ENCODE assay signal across 8 cellular contexts in the genomic region with DNA sequence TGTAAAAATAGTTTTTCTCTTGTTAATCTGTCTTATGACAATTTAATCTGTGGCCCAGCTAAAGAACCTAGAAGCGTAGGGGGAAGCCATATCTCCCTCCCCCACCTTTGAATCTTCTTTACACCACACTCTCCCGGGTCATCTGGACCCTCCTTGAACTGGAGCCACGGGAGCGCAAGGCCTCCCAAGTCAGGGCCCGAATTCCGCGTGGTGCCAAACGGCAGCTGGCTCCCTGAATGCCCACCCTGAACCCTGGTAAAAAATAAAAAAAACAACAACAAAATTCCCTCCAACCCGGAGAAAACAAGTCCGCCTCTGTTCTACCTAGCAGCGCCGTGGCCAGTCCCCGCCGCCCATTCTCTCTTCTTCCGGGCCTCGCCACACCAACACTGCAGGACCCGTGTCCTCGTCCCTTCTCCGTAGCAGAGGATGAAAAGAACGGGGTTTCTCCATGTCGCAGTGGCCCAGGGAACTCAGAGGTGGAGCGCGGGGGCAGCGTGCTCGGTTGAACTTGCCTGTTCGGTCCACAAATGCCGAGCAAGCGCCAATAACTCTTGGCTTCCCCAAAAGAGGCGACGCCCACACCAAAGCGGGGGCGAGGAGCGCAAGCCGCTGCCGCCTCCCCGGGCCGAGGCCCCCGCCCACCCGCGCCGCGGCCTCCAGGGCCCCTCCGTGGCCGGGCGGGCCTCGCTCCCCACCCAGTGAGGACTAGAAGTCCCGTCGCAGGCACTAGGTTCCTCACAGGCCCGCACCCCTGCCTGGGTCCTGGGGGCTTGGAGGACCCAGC. TPM values are rescaled to one million over a fixed set of nuclear protein-coding genes. Genes with fewer than 3 reads are reported as not detected.
DNase-seq lines count a peak whose midpoint lies in the region; ATAC-seq and TF ChIP-seq lines count a peak whose summit lies in the region.

No MANE protein-coding gene starts in this region.

- H3K9me3 ChIP-seq in ascending aorta (no peaks in the 10 kb centered on the region), hepatocyte (ENCODE audit: low read depth) (no peaks in the 10 kb centered on the region)

- peak overlapping the region; percentile 96 for H2AFZ ChIP-seq in hepatocyte

- 2% methylated on average over 42 of the region's 49 CpGs for WGBS in hepatocyte (ENCODE audit: low lambda C conversion rate, missing lambda C conversion rate)

- intact Hi-C loops in ascending aorta (cut with DNase I): loop anchor here (1.0 to 5.0 kb wide), 5 partner anchors 95 to 445 kb away; partner anchors contain the start of genes AVL9, BBS9 and NT5C3A
- intact Hi-C loops in sciatic nerve (cut with DNase I): no loop called here

- peak; percentile 68 for ATAC-seq in GM21825 (IDR thresholded peaks at IDR 0.05; ENCODE audit: unreplicated experiment)
- peak; percentile 83 for ATAC-seq in sciatic nerve

- H3K9me2 ChIP-seq in hepatocyte (replicated peaks; ENCODE audit: insufficient read depth): no peaks in the 10 kb centered on the region

- H3K79me2 ChIP-seq in hepatocyte: peaks cover 45% of the 10 kb centered on the region

- H4K20me1 ChIP-seq in hepatocyte (ENCODE audit: insufficient read depth, poor library complexity, severe bottlenecking): peaks cover 12% of the 10 kb centered on the region

- peak; percentile 62 for DNase-seq in G401 (ENCODE audit: low spot score)
- peak; percentile 32 for DNase-seq in KG1 (lab: John Stamatoyannopoulos, UW)
- DNase-seq in T-helper 1 cell: peak in 4 of 5 donors; percentile 29 to 42 (median 32)
- peak in 1 of 2 donors; percentile 84 for DNase-seq in ascending aorta (ENCODE audit: low spot score in 2 of 2)
- peak; percentile 68 for DNase-seq in hepatocyte (ENCODE audit: low spot score)
- DNase-seq in sciatic nerve (ENCODE audit: low spot score): peak; percentile 85
- no peak for DNase-seq in NCI-H187 treated with DMSO at 0.1 percent for 48 hours (lab: John Stamatoyannopoulos, UW)

- H3K36me3 ChIP-seq in ascending aorta (no peaks in the 10 kb centered on the region), hepatocyte (replicated peaks; ENCODE audit: insufficient read depth, low read depth) (no peaks in the 10 kb centered on the region)

- peak overlapping the region; percentile 92 to 100 for H3K4me3 ChIP-seq in ascending aorta
- peak overlapping the region; percentile 65 for H3K4me3 ChIP-seq in hepatocyte

- H3K27ac ChIP-seq in ascending aorta (peak overlapping the region; percentile 88 to 98), hepatocyte (peak overlapping the region; percentile 98)

- H3K4me2 ChIP-seq in hepatocyte: peak overlapping the region; percentile 86

- H3K4me1 ChIP-seq in ascending aorta: peaks cover 3 to 17% of the 10 kb centered on the region in 2 donors
- H3K4me1 ChIP-seq in hepatocyte (ENCODE audit: insufficient read depth): peaks cover 20% of the 10 kb centered on the region

- H3K27me3 ChIP-seq in ascending aorta: no peaks in the 10 kb centered on the region
- no peaks in the 10 kb centered on the region for H3K27me3 ChIP-seq in hepatocyte

- TF ChIP-seq CTCF in ascending aorta (IDR thresholded peaks at IDR 0.05) (no peak), hepatocyte (IDR thresholded peaks at IDR 0.05; ENCODE audit: poor library complexity) (no peak)

- in situ Hi-C loops in G401 (cut with HindIII; ENCODE audit: low sequenced_read_pairs): no loop called here

RNA-seq across cellular contexts. Expression of gene FKBP9, which starts 15.1 kb away (rescaled TPM):
- total RNA-seq in G401 (2014; rRNA removed; shearing (Covaris generic)): 87.3 and 89.2 TPM in 2 replicates
- total RNA-seq in ascending aorta: 302 TPM
- total RNA-seq in hepatocyte: 91.2 and 109 TPM in 2 replicates
- 81.5 and 88.8 TPM in 2 replicates for polyA plus RNA-seq in hepatocyte
- total RNA-seq in sciatic nerve: 150 TPM

RNA-seq across cellular contexts. Expression of gene KBTBD2, which starts 50.6 kb away (rescaled TPM):
- 22.9 and 48.2 TPM in 2 replicates for total RNA-seq in G401 (2014; rRNA removed; shearing (Covaris generic))
- total RNA-seq in ascending aorta (16.1 TPM), hepatocyte (49.7 and 67.8 TPM in 2 replicates), sciatic nerve (52.2 TPM)
- polyA plus RNA-seq in hepatocyte: 22.1 and 23.7 TPM in 2 replicates
